In the genomic region with DNA sequence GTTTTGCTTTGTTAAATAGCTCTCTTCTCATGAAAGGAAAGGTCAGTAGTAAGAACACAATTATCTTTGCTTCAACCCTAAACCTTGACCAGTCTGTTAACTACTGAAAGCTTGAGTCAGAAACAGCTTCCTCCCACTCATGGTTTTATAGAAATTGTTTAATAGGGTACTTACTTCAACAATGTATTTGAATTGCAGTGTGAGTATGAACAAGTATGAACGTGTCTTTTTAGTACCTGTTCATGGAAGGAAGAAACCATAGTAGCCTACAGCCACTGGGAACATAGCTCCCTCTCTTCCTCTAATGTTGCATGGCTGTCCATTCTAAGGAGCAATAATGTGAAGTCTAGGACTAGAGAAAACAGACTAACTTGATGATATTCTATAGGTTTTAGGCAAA, we compare ENCODE assay signal across 19 cellular contexts.
DNase-seq lines count a peak whose midpoint lies in the region; TF ChIP-seq lines count a peak whose summit lies in the region.
"Had no signal": no experiment of that assay in that cellular context is flagged by ENCODE, and none has a peak within 500 bp of the region (broad histone marks: within the 10 kb centered on the region; RNA-seq: fewer than 3 reads in every experiment).

No MANE protein-coding gene starts in this region.

- BruUV-seq in mammary epithelial cell (replicated peaks; lab: Mats Ljungman, UMichigan) (no TSS peak), MCF 10A (replicated peaks; lab: Mats Ljungman, UMichigan) (no TSS peak)

- no peaks in the 10 kb centered on the region for H4K20me1 ChIP-seq in mammary epithelial cell (ENCODE audit: insufficient read depth, low read length)
- H4K20me1 ChIP-seq: BLaER1 had no signal

- H3K4me2 ChIP-seq in mammary epithelial cell (ENCODE audit: insufficient read depth, low read depth, low read length) = peak overlapping the region; percentile 38
- H3K4me2 ChIP-seq: BLaER1 had no signal

- TF ChIP-seq CTCF in mammary epithelial cell (conservative IDR thresholded peaks at IDR 0.05 in 1 of 2, IDR thresholded peaks at IDR 0.05 in 1 of 2; ENCODE audit: extremely low read depth in 1 of 2, insufficient read depth in 1 of 2, low read depth in 1 of 2, low read length in 2 of 2) (no peak), MCF 10A (IDR thresholded peaks at IDR 0.05; ENCODE audit: unreplicated experiment) (no peak)

- no peak overlapping the region for H3K27ac ChIP-seq in mammary epithelial cell (ENCODE audit: insufficient read depth, low read depth, low read length)
- no peak overlapping the region for H3K27ac ChIP-seq in epithelial cell of prostate
- H3K27ac ChIP-seq: 22Rv1, BLaER1, C4-2B, GM23248 had no signal

- no peak overlapping the region for H3K4me3 Mint-ChIP-seq in MCF 10A (ENCODE audit: unreplicated experiment)
- no peak overlapping the region for H3K4me3 Mint-ChIP-seq in activated T-helper 2 cell treated with anti-CD3 and anti-CD28 coated beads, Interferon-gamma antibody, Interleukin-2, Interleukin-4, amounts not matched to agents 10 μg/mL and 5 μg/mL and 100 μg/mL, durations not matched to agents 14 hours and 24 hours and 36 hours (ENCODE audit: low read depth)
- H3K4me3 Mint-ChIP-seq: B cell; CD4-positive, CD25-positive, alpha-beta regulatory T cell; CD8-positive, alpha-beta T cell had no signal

- H3K27me3 Mint-ChIP-seq in MCF 10A (ENCODE audit: insufficient read depth, unreplicated experiment) = no peaks in the 10 kb centered on the region
- peaks cover 5% of the 10 kb centered on the region for H3K27me3 Mint-ChIP-seq in activated T-helper 2 cell treated with anti-CD3 and anti-CD28 coated beads, Interferon-gamma antibody, Interleukin-2, Interleukin-4, amounts not matched to agents 10 μg/mL and 5 μg/mL and 100 μg/mL, durations not matched to agents 14 hours and 24 hours and 36 hours (ENCODE audit: low read depth)
- H3K27me3 Mint-ChIP-seq: CD4-positive, CD25-positive, alpha-beta regulatory T cell had no signal

- peak overlapping the region; percentile 64 for H2AFZ ChIP-seq in mammary epithelial cell (ENCODE audit: low read depth, low read length)
- H2AFZ ChIP-seq: GM23248 had no signal

- no peaks in the 10 kb centered on the region for H3K27me3 ChIP-seq in mammary epithelial cell (ENCODE audit: insufficient read depth, low read length)
- H3K27me3 ChIP-seq: BLaER1 had no signal

- CTCF ChIA-PET in mammary epithelial cell (lab: Charles Lee; ENCODE audit: low non-redundant PET) (no interaction called here), MCF 10A (lab: Yijun Ruan, JAX) (interaction anchor here (1.0 to 1.2 kb wide), 2 partner anchors 18 to 35 kb away, joined by 3 to 4 read pairs; no protein-coding TSS in a partner anchor)

- H3K4me3 ChIP-seq in mammary epithelial cell (replicated peaks in 1 of 3; ENCODE audit: insufficient read depth in 1 of 3, low read depth in 2 of 3, low read length in 3 of 3) = no peak overlapping the region
- H3K4me3 ChIP-seq: BLaER1, GM23248 had no signal

- peaks cover 8% of the 10 kb centered on the region for H3K4me1 ChIP-seq in mammary epithelial cell (ENCODE audit: insufficient read depth, low read length)
- H3K4me1 ChIP-seq: BLaER1 had no signal

- WGBS in mammary epithelial cell (ENCODE audit: low coverage, missing lambda C conversion rate) = 0% methylated on average over 1 of the region's 1 CpG

- DNase-seq in DMS153 (lab: John Stamatoyannopoulos, UW) (peak; percentile 1), DMS153 treated with DMSO at 0.1 percent for 48 hours (lab: John Stamatoyannopoulos, UW; ENCODE audit: unreplicated experiment) (no peak), mammary epithelial cell (peak; percentile 43), MCF 10A (ENCODE audit: unreplicated experiment) (no peak), epithelial cell of prostate (ENCODE audit: low read depth, low spot score) (peak; percentile 6), COLO829 (ENCODE audit: low spot score) (no peak), germinal center (ENCODE audit: low spot score) (no peak)
- DNase-seq in activated T-helper 2 cell treated with anti-CD3 and anti-CD28 coated beads, Interferon-gamma antibody, Interleukin-2, Interleukin-4, amounts not matched to agents 10 μg/mL and 5 μg/mL and 100 μg/mL, durations not matched to agents 14 hours and 24 hours and 36 hours (ENCODE audit: low spot score) = no peak
- DNase-seq: CD4-positive, CD25-positive, alpha-beta regulatory T cell; CD8-positive, alpha-beta T cell; DMS 273 treated with DMSO at 0.1 percent for 48 hours; DND-41; GM23248; H7; HCEC 1CT had no signal

- no peaks in the 10 kb centered on the region for H3K9me3 ChIP-seq in mammary epithelial cell (replicated peaks; ENCODE audit: insufficient read depth, low read length)
- H3K9me3 ChIP-seq: BLaER1 had no signal

- peaks cover 3% of the 10 kb centered on the region for H3K9me3 Mint-ChIP-seq in MCF 10A (ENCODE audit: unreplicated experiment)
- H3K9me3 Mint-ChIP-seq in activated T-helper 2 cell treated with anti-CD3 and anti-CD28 coated beads, Interferon-gamma antibody, Interleukin-2, Interleukin-4, amounts not matched to agents 10 μg/mL and 5 μg/mL and 100 μg/mL, durations not matched to agents 14 hours and 24 hours and 36 hours = no peaks in the 10 kb centered on the region
- H3K9me3 Mint-ChIP-seq: CD8-positive, alpha-beta T cell had no signal

- POLR2A ChIA-PET in MCF 10A (lab: Yijun Ruan, JAX) = no interaction called here

- in situ Hi-C loops in mammary epithelial cell (cut with MboI; ENCODE audit: low sequenced_read_pairs in 2 of 2) = no loop called here

- no peaks in the 10 kb centered on the region for H3K36me3 Mint-ChIP-seq in MCF 10A (ENCODE audit: insufficient read depth, unreplicated experiment)
- no peaks in the 10 kb centered on the region for H3K36me3 Mint-ChIP-seq in activated T-helper 2 cell treated with anti-CD3 and anti-CD28 coated beads, Interferon-gamma antibody, Interleukin-2, Interleukin-4, amounts not matched to agents 10 μg/mL and 5 μg/mL and 100 μg/mL, durations not matched to agents 14 hours and 24 hours and 36 hours (ENCODE audit: low read depth)
- H3K36me3 Mint-ChIP-seq: CD4-positive, CD25-positive, alpha-beta regulatory T cell; CD8-positive, alpha-beta T cell had no signal

- no peak overlapping the region for H3K9ac ChIP-seq in mammary epithelial cell (ENCODE audit: insufficient read depth, low read length)
- H3K9ac ChIP-seq: BLaER1, GM23248 had no signal

- H3K27ac Mint-ChIP-seq in MCF 10A (ENCODE audit: low read depth, unreplicated experiment) = no peak overlapping the region
- no peak overlapping the region for H3K27ac Mint-ChIP-seq in activated T-helper 2 cell treated with anti-CD3 and anti-CD28 coated beads, Interferon-gamma antibody, Interleukin-2, Interleukin-4, amounts not matched to agents 10 μg/mL and 5 μg/mL and 100 μg/mL, durations not matched to agents 14 hours and 24 hours and 36 hours
- H3K27ac Mint-ChIP-seq: B cell; CD4-positive, CD25-positive, alpha-beta regulatory T cell; CD8-positive, alpha-beta T cell had no signal

- dilution Hi-C loops in mammary epithelial cell (cut with HindIII; ENCODE audit: low sequenced_read_pairs) = no loop called here

- no peaks in the 10 kb centered on the region for H3K4me1 Mint-ChIP-seq in MCF 10A (ENCODE audit: insufficient read depth, unreplicated experiment)
- H3K4me1 Mint-ChIP-seq in activated T-helper 2 cell treated with anti-CD3 and anti-CD28 coated beads, Interferon-gamma antibody, Interleukin-2, Interleukin-4, amounts not matched to agents 10 μg/mL and 5 μg/mL and 100 μg/mL, durations not matched to agents 14 hours and 24 hours and 36 hours (ENCODE audit: low read depth) = no peaks in the 10 kb centered on the region
- H3K4me1 Mint-ChIP-seq: B cell; CD4-positive, CD25-positive, alpha-beta regulatory T cell had no signal

- H3K36me3 ChIP-seq in mammary epithelial cell (ENCODE audit: insufficient read depth, low read length) = no peaks in the 10 kb centered on the region
- H3K36me3 ChIP-seq: BLaER1 had no signal

- no peaks in the 10 kb centered on the region for H3K79me2 ChIP-seq in mammary epithelial cell (ENCODE audit: insufficient read depth, low read length)

- intact Hi-C loops in mammary epithelial cell (cut with micrococcal nuclease) = no loop called here
- intact Hi-C loops in MCF 10A (cut with micrococcal nuclease) = no loop called here
- intact Hi-C loops in activated T-helper 2 cell treated with anti-CD3 and anti-CD28 coated beads, Interferon-gamma antibody, Interleukin-2, Interleukin-4, amounts not matched to agents 10 μg/mL and 5 μg/mL and 100 μg/mL, durations not matched to agents 14 hours and 24 hours and 36 hours (cut with micrococcal nuclease) = no loop called here

Comparison
In these comparisons a context has a peak if more than half of its experiments do, and no peak if none do; other contexts are left out.
1. DNase-seq: peak in DMS153 (single experiment), mammary epithelial cell (single experiment) and epithelial cell of prostate (single experiment); none in DMS153 treated with DMSO at 0.1 percent for 48 hours (single experiment), MCF 10A (single experiment), COLO829 (single experiment), germinal center (single experiment) and activated T-helper 2 cell treated with anti-CD3 and anti-CD28 coated beads, Interferon-gamma antibody, Interleukin-2, Interleukin-4, amounts not matched to agents 10 μg/mL and 5 μg/mL and 100 μg/mL, durations not matched to agents 14 hours and 24 hours and 36 hours (single experiment).